ENCODE assay signal across 18 cellular contexts in genomic region chr16:85195271-85195647, GRCh38.
DNase-seq lines count a peak whose midpoint lies in the region; ATAC-seq, FAIRE-seq and TF ChIP-seq lines count a peak whose summit lies in the region.
"Had no signal": no experiment of that assay in that cellular context is flagged by ENCODE, and none has a peak within 500 bp of the region (broad histone marks: within the 10 kb centered on the region; RNA-seq: fewer than 3 reads in every experiment).

No MANE protein-coding gene starts in this region.

- no peak overlapping the region for H2AFZ ChIP-seq in HepG2 (ENCODE audit: low read length)

- H3K27me3 Mint-ChIP-seq in neural crest cell (ENCODE audit: low read depth), result peaks cover 2% of the 10 kb centered on the region
- H3K27me3 Mint-ChIP-seq: CD4-positive, CD25-positive, alpha-beta regulatory T cell had no signal

- H3K4me2 ChIP-seq in HepG2 (ENCODE audit: low read depth, low read length), result no peak overlapping the region

- no TSS peak for BruUV-seq in HepG2 (replicated peaks; lab: Mats Ljungman, UMichigan)

- POLR2A ChIA-PET in HepG2 (lab: Yijun Ruan, JAX), result interaction anchor here (1.8 kb wide), 1 partner anchor 58 kb away, joined by 4 read pairs; no protein-coding TSS in a partner anchor

- no peak overlapping the region for H3K9ac ChIP-seq in HepG2 (ENCODE audit: insufficient read depth, low read depth, low read length)

- TF ChIP-seq EP300 in HepG2 (IDR thresholded peaks at IDR 0.05; ENCODE audit: low read depth in 2 of 2, low read length in 2 of 2), result no peak
- no peak for TF ChIP-seq EP300 in HepG2 (CRISPR knock-in tag; IDR thresholded peaks at IDR 0.05; ENCODE audit: borderline replicate concordance)

- DNase-seq in HepG2 (ENCODE audit: low spot score) (no peak), right lobe of liver (no peak), esophagus squamous epithelium (lab: John Stamatoyannopoulos, UW) (no peak), neural crest cell (ENCODE audit: low read depth, low spot score) (no peak), uterus (no peak), COLO668 (lab: John Stamatoyannopoulos, UW; ENCODE audit: unreplicated experiment) (no peak), AG08395 (ENCODE audit: low spot score) (no peak), globus pallidus (ENCODE audit: low spot score) (no peak)
- DNase-seq: Calu3; CD4-positive, CD25-positive, alpha-beta regulatory T cell; DMS53; GOT3; HFFc6; NCI-H1105; NCI-H1694; NCI-H2227 treated with DMSO at 0.1 percent for 48 hours; NCI-H69 had no signal

- no peak for TF ChIP-seq RAD21 in HepG2 (CRISPR knock-in tag; IDR thresholded peaks at IDR 0.05)

- H3K79me2 ChIP-seq in HepG2 (ENCODE audit: insufficient read depth, low read length), result no peaks in the 10 kb centered on the region

- no peak for FAIRE-seq in HepG2 (lab: Jason Lieb, UNC)

- no peak overlapping the region for H3K4me3 ChIP-seq in HepG2 (replicated peaks in 1 of 3; ENCODE audit: insufficient read depth in 1 of 3, low read depth in 2 of 3, low read length in 3 of 3)
- no peak overlapping the region for H3K4me3 ChIP-seq in right lobe of liver
- no peak overlapping the region for H3K4me3 ChIP-seq in esophagus squamous epithelium
- H3K4me3 ChIP-seq in uterus, result no peak overlapping the region

- no peaks in the 10 kb centered on the region for H3K9me3 Mint-ChIP-seq in neural crest cell
- H3K9me3 Mint-ChIP-seq: CD4-positive, CD25-positive, alpha-beta regulatory T cell; HFFc6 had no signal

- H3K27ac ChIP-seq in HepG2 (ENCODE audit: extremely low read length, insufficient read depth, low read length), result peak overlapping the region; percentile 59
- H3K27ac ChIP-seq in right lobe of liver, result no peak overlapping the region
- peak overlapping the region in 3 of 4 donors; percentile 47 to 71 (median 61) for H3K27ac ChIP-seq in esophagus squamous epithelium
- peak overlapping the region; percentile 70 to 73 for H3K27ac ChIP-seq in uterus

- H3K36me3 Mint-ChIP-seq in neural crest cell (ENCODE audit: low read depth), result no peaks in the 10 kb centered on the region
- H3K36me3 Mint-ChIP-seq: CD4-positive, CD25-positive, alpha-beta regulatory T cell; IgD-negative memory B cell had no signal

- TF ChIP-seq CTCF in HepG2 (CRISPR knock-in tag; IDR thresholded peaks at IDR 0.05), result no peak
- no peak for TF ChIP-seq CTCF in right lobe of liver (IDR thresholded peaks at IDR 0.05)
- no peak for TF ChIP-seq CTCF in esophagus squamous epithelium (IDR thresholded peaks at IDR 0.05)
- TF ChIP-seq CTCF in neural crest cell (conservative IDR thresholded peaks at IDR 0.05), result no peak
- no peak for TF ChIP-seq CTCF in uterus (IDR thresholded peaks at IDR 0.05)

- H3K4me3 Mint-ChIP-seq in neural crest cell, result no peak overlapping the region
- H3K4me3 Mint-ChIP-seq: HFFc6, IgD-negative memory B cell had no signal

- H3K27me3 ChIP-seq in HepG2 (ENCODE audit: control insufficient read depth in 1 of 2, insufficient read depth in 2 of 2, low read length in 2 of 2) (no peaks in the 10 kb centered on the region), right lobe of liver (no peaks in the 10 kb centered on the region), esophagus squamous epithelium (peaks cover 0 to 55% (median 0%) of the 10 kb centered on the region in 4 donors), uterus (no peaks in the 10 kb centered on the region)

- 90% methylated on average over 8 of the region's 8 CpGs for WGBS in HepG2 (ENCODE audit: low lambda C conversion rate)
- WGBS in right lobe of liver (ENCODE audit: insufficient coverage, low coverage, low lambda C conversion rate, missing lambda C conversion rate), result 75% methylated on average over 7 of the region's 8 CpGs
- WGBS in esophagus squamous epithelium, 2 donors, result 81 to 84% methylated on average over 7 to 8 of the region's 8 CpGs

- CTCF ChIA-PET in HepG2 (lab: Yijun Ruan, JAX; ENCODE audit: low intra/inter-chr PET ratio, low total read pairs), result no interaction called here

- peaks cover 48% of the 10 kb centered on the region for H3K4me1 Mint-ChIP-seq in neural crest cell
- H3K4me1 Mint-ChIP-seq: CD4-positive, CD25-positive, alpha-beta regulatory T cell; IgD-negative memory B cell had no signal

- H3K36me3 ChIP-seq in HepG2 (replicated peaks in 1 of 2; ENCODE audit: control insufficient read depth in 1 of 2, insufficient read depth in 2 of 2, low read length in 2 of 2) (no peaks in the 10 kb centered on the region), right lobe of liver (no peaks in the 10 kb centered on the region), esophagus squamous epithelium (no peaks in the 10 kb centered on the region), uterus (no peaks in the 10 kb centered on the region)

- in situ Hi-C loops in HepG2 (cut with HindIII; ENCODE audit: extremely low pct_ligation_motif_present, low pct_unique_long_range_greater_than_20kb), result no loop called here

- TF ChIP-seq POLR2A in HepG2 (IDR thresholded peaks at IDR 0.05; ENCODE audit: insufficient read depth in 1 of 2, low read depth in 2 of 2, low read length in 2 of 2) (no peak), right lobe of liver (IDR thresholded peaks at IDR 0.05) (no peak), esophagus squamous epithelium (IDR thresholded peaks at IDR 0.05) (no peak), uterus (IDR thresholded peaks at IDR 0.05) (no peak)

- no peaks in the 10 kb centered on the region for H4K20me1 ChIP-seq in HepG2 (ENCODE audit: insufficient read depth, low read length)

- H3K27ac Mint-ChIP-seq in neural crest cell (ENCODE audit: unreplicated experiment), result peak overlapping the region; percentile 11
- H3K27ac Mint-ChIP-seq: CD4-positive, CD25-positive, alpha-beta regulatory T cell had no signal

- ATAC-seq in HepG2, result no peak
- ATAC-seq in right lobe of liver, result no peak

- intact Hi-C loops in HepG2 (cut with micrococcal nuclease; ENCODE audit: unreplicated experiment), result no loop called here
- intact Hi-C loops in right lobe of liver (cut with DNase I), result no loop called here
- intact Hi-C loops in esophagus squamous epithelium (cut with DNase I), result no loop called here
- intact Hi-C loops in uterus (cut with DNase I; ENCODE audit: low total_unique reads), result no loop called here

- H3K9me3 ChIP-seq in HepG2 (ENCODE audit: low read length) (no peaks in the 10 kb centered on the region), right lobe of liver (no peaks in the 10 kb centered on the region), esophagus squamous epithelium (peaks cover 0 to 6% (median 0%) of the 10 kb centered on the region in 3 donors), uterus (peaks cover 0 to 4% of the 10 kb centered on the region in 2 donors)

- H3K4me1 ChIP-seq in HepG2 (ENCODE audit: insufficient read depth, low read length) (peaks cover 69% of the 10 kb centered on the region), right lobe of liver (peaks cover 0 to 6% (median 2%) of the 10 kb centered on the region in 4 donors), esophagus squamous epithelium (peaks cover 12 to 70% (median 36%) of the 10 kb centered on the region in 3 donors), uterus (peaks cover 11 to 26% of the 10 kb centered on the region in 2 donors)

TF ChIP-seq in HepG2, 621 proteins besides CTCF, POLR2A, EP300 and RAD21:
- TF ChIP-seq HNF1B (CRISPR knock-in tag; IDR thresholded peaks at IDR 0.05), result no peak
- TF ChIP-seq ZNF768 (CRISPR knock-in tag; IDR thresholded peaks at IDR 0.05), result peak; percentile 94
TF ChIP-seq in HepG2: peak in this region for 1.

Comparison
In these comparisons a context has a peak if more than half of its experiments do, and no peak if none do; other contexts are left out.
1. H3K27ac ChIP-seq: peak in HepG2 (single experiment), esophagus squamous epithelium (3 of 4) and uterus (2 of 2); none in right lobe of liver (0 of 3).